In the genomic region with DNA sequence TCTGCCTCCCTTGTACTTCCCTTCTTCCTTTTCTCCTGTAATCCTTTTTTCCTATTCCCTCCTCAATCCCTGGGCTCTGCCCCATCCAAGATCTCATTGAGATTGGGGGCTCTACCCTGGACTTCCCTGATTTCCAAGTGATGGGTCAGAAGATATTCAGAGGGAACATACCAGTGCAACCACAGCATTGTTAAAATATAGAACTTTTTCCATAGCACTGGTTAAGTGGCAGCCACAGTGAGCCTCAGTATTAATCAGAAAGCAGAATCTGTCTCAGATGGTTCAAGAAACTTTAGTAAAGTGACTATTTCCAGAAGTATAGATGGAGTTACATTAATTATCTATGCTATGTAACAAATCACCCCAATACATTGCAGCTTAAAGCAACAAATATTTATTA, we compare ENCODE assay signal across 1 cellular context.
TF ChIP-seq lines count a peak whose summit lies in the region.

No MANE protein-coding gene starts in this region.

TF ChIP-seq in H1, 55 proteins besides CTCF, POLR2A, EP300 and RAD21:
- TF ChIP-seq SUZ12 (IDR thresholded peaks at IDR 0.05; ENCODE audit: low read length) (no peak), ASH2L (IDR thresholded peaks at IDR 0.05; ENCODE audit: low read length) (no peak), RBBP5 (IDR thresholded peaks at IDR 0.05; ENCODE audit: borderline replicate concordance, low read depth, low read length) (no peak), FOSL1 (IDR thresholded peaks at IDR 0.05; ENCODE audit: insufficient read depth, low read depth, low read length) (no peak), HDAC6 (IDR thresholded peaks at IDR 0.05; ENCODE audit: low read depth, low read length) (no peak), EGR1 (IDR thresholded peaks at IDR 0.05; ENCODE audit: borderline replicate concordance, low read depth, low read length) (no peak), SIN3A (conservative IDR thresholded peaks at IDR 0.05 in 1 of 2, IDR thresholded peaks at IDR 0.05 in 1 of 2; ENCODE audit: low read depth in 1 of 2, low read length in 2 of 2) (no peak), CHD2 (IDR thresholded peaks at IDR 0.05; ENCODE audit: low read length) (no peak), TAF1 (IDR thresholded peaks at IDR 0.05; ENCODE audit: low read depth, low read length) (no peak), POU5F1 (IDR thresholded peaks at IDR 0.05; ENCODE audit: low read depth, low read length) (no peak), YY1 (IDR thresholded peaks at IDR 0.05; ENCODE audit: low read depth, low read length) (no peak), RFX5 (IDR thresholded peaks at IDR 0.05; ENCODE audit: borderline replicate concordance, low read depth, low read length) (no peak), PHF8 (conservative IDR thresholded peaks at IDR 0.05; ENCODE audit: low read depth, low read length) (no peak), NANOG (IDR thresholded peaks at IDR 0.05; ENCODE audit: insufficient read depth, low read depth, low read length, poor library complexity, severe bottlenecking) (no peak), CBX5 (IDR thresholded peaks at IDR 0.05; ENCODE audit: low read depth, low read length) (no peak), SP4 (IDR thresholded peaks at IDR 0.05; ENCODE audit: low read length) (no peak), KDM4A (IDR thresholded peaks at IDR 0.05; ENCODE audit: low read depth, low read length, severe bottlenecking) (no peak), ZNF274 (IDR thresholded peaks at IDR 0.05; ENCODE audit: borderline replicate concordance, extremely low read depth, low read length) (no peak), SIRT6 (IDR thresholded peaks at IDR 0.05; ENCODE audit: low read length) (no peak), NRF1 (IDR thresholded peaks at IDR 0.05; ENCODE audit: low read depth, low read length) (no peak)
TF ChIP-seq in H1: peak in this region for 0.
